ENCODE assay signal across 16 cellular contexts in genomic region chr17:61786088-61786487, GRCh38.
"Had no signal": no experiment of that assay in that cellular context is flagged by ENCODE, and none has a peak within 500 bp of the region (broad histone marks: within the 10 kb centered on the region; RNA-seq: fewer than 3 reads in every experiment).

No MANE protein-coding gene starts in this region.

- H3K4me1 Mint-ChIP-seq: neural crest cell had no signal

- H3K27ac ChIP-seq: heart left ventricle, ovary, sigmoid colon had no signal

- H3K27me3 Mint-ChIP-seq: activated CD4-positive, alpha-beta memory T cell treated with anti-CD3 and anti-CD28 coated beads for 36 hours had no signal

- FAIRE-seq: islet of Langerhans had no signal

- ATAC-seq: heart left ventricle, left ventricle myocardium superior had no signal

- H3K4me1 ChIP-seq: heart left ventricle, sigmoid colon had no signal

- H3K9me3 ChIP-seq: heart left ventricle, ovary, sigmoid colon had no signal

- DNase-seq: activated CD4-positive, alpha-beta memory T cell treated with anti-CD3 and anti-CD28 coated beads for 36 hours; activated CD4-positive, CD25-positive, alpha-beta regulatory T cell; activated CD8-positive, alpha-beta memory T cell treated with anti-CD3 and anti-CD28 coated beads, Interleukin-2, amount 50 U/mL, for 4 hours; central memory CD4-positive, alpha-beta T cell; cortex of kidney; effector CD8-positive, alpha-beta T cell; heart left ventricle; left ventricle myocardium superior; mesendoderm; ovary; sigmoid colon; stimulated activated CD4-positive, alpha-beta T cell treated with anti-CD3 and anti-CD28 coated beads, Interleukin-12 subunit alpha, Interleukin-12 subunit beta, amount 100 ng/mL, for 4 hours; stimulated activated naive CD4-positive, alpha-beta T cell; trophoblast cell had no signal

- H3K36me3 ChIP-seq: heart left ventricle, ovary, sigmoid colon had no signal

- H3K27ac Mint-ChIP-seq: activated CD4-positive, alpha-beta memory T cell treated with anti-CD3 and anti-CD28 coated beads for 36 hours had no signal

- H3K27me3 ChIP-seq: heart left ventricle, ovary, sigmoid colon had no signal

- H3K4me3 Mint-ChIP-seq: activated CD4-positive, alpha-beta memory T cell treated with anti-CD3 and anti-CD28 coated beads for 36 hours; neural crest cell had no signal

- H3K4me3 ChIP-seq: heart left ventricle, ovary, sigmoid colon had no signal

- H3K9me3 Mint-ChIP-seq: activated CD4-positive, alpha-beta memory T cell treated with anti-CD3 and anti-CD28 coated beads for 36 hours; neural crest cell had no signal

- H3K36me3 Mint-ChIP-seq: activated CD4-positive, alpha-beta memory T cell treated with anti-CD3 and anti-CD28 coated beads for 36 hours had no signal
